ENCODE assay signal across 18 cellular contexts in the genomic region with DNA sequence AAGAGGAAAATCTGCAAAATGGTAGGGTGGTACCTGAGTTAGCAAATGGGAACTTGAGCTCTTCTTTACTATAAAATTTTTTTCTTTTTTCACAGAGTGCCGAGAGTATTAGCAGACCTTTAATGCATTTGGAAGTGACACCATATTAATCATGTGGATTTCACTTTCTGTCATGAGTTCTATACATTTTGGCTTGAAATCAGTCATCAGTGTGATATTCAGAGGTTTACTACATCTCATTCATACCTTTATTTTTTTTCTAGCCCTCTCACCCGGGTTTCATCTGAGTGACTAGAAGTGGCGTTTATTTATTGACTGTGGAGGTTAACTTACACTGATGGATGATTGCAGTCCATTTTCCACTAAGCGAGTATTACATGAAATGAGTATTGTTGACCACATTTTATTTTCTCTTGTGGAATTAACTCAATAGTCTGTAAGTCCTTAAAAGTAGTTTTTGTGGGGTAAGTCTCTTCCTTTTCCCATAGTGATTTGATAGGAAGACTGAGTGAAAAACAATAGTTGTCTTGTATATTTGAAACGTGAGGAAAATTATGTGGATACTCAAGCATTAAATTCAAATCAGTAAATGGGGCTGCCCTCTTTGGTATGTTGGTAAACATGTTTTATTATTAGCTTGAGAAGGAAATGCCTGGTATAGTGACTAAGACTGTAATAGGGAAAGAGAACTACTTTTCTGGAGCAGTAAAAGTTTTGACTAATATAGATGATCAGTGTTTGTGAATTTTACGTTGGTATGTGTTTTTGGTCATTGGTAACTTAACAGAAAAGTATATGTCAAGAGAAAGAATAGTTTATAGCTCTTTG. TPM values are rescaled to one million over a fixed set of nuclear protein-coding genes. Genes with fewer than 3 reads are reported as not detected.
DNase-seq lines count a peak whose midpoint lies in the region; ATAC-seq, FAIRE-seq and TF ChIP-seq lines count a peak whose summit lies in the region.
"Had no signal": no experiment of that assay in that cellular context is flagged by ENCODE, and none has a peak within 500 bp of the region (broad histone marks: within the 10 kb centered on the region; RNA-seq: fewer than 3 reads in every experiment).

No MANE protein-coding gene starts in this region.

- H3K36me3 Mint-ChIP-seq in neural progenitor cell: peaks cover 6% of the 10 kb centered on the region

- H3K9me3 Mint-ChIP-seq in neural progenitor cell: peaks cover 5% of the 10 kb centered on the region

- peaks cover 54% of the 10 kb centered on the region for H3K4me1 Mint-ChIP-seq in neural progenitor cell

- RAD21 ChIA-PET in GM12878 (lab: Charles Lee; ENCODE audit: unreplicated experiment): interaction anchor here (1.1 to 5.8 kb wide), 9 partner anchors 11 to 86 kb away, joined by 3 to 32 read pairs (median 6); no protein-coding TSS in a partner anchor

- no peak for FAIRE-seq in GM12878 (lab: Jason Lieb, UNC)
- FAIRE-seq: GM12891, H1 had no signal

- peak overlapping the region in 8 of 11 experiments; percentile 74 to 83 (median 80); a peak in 12 of 22 replicates for H3K9ac ChIP-seq in BLaER1 treated with 17β-estradiol and CSF1 and Interleukin-3, amounts not matched to agents 10 nM and 100 nM
- H3K9ac ChIP-seq in Loucy (ENCODE audit: low read depth, low read length, poor library complexity, severe bottlenecking) (peak overlapping the region; percentile 72), GM12878 (ENCODE audit: control insufficient read depth, insufficient read depth, low read length) (no peak overlapping the region), neural progenitor cell (no peak overlapping the region)

- POLR2A ChIA-PET in GM12878 (lab: Charles Lee): interaction anchor here (0.6 to 3.0 kb wide), 9 partner anchors 10 to 657 kb away, joined by 3 to 13 read pairs (median 3); no protein-coding TSS in a partner anchor

- TF ChIP-seq POLR2A in GM12878 (IDR thresholded peaks at IDR 0.05; ENCODE audit: low read depth, low read length): no peak

- no peak overlapping the region for H3K27ac Mint-ChIP-seq in neural progenitor cell

- H3K79me2 ChIP-seq in Loucy (ENCODE audit: insufficient read depth, low read length): peaks cover 97% of the 10 kb centered on the region
- peaks cover 97% of the 10 kb centered on the region for H3K79me2 ChIP-seq in GM12878 (ENCODE audit: control insufficient read depth, insufficient read depth, low read length)
- peaks cover 100% of the 10 kb centered on the region for H3K79me2 ChIP-seq in neural progenitor cell (ENCODE audit: low read depth)

- in situ Hi-C loops in GM12878 (cut with MboI): no loop called here

- TF ChIP-seq RAD21 in GM12878 (IDR thresholded peaks at IDR 0.05; ENCODE audit: insufficient read depth, low read depth, low read length): no peak

- H3K4me1 ChIP-seq in BLaER1 treated with 17β-estradiol and CSF1 and Interleukin-3, amounts not matched to agents 10 nM and 100 nM: peaks cover 96 to 99% (median 97%) of the 10 kb centered on the region in 10 experiments
- H3K4me1 ChIP-seq in Loucy (ENCODE audit: insufficient read depth, low read length, poor library complexity, severe bottlenecking) (peaks cover 85% of the 10 kb centered on the region), GM12878 (ENCODE audit: control insufficient read depth, insufficient read depth, low read length) (peaks cover 79% of the 10 kb centered on the region), neural progenitor cell (peaks cover 43% of the 10 kb centered on the region)

- intact Hi-C loops in GM12878 (cut with micrococcal nuclease; ENCODE audit: unreplicated experiment): loop anchor here (2.0 to 5.0 kb wide), 2 partner anchors 34 to 47 kb away; no protein-coding TSS in a partner anchor

- H3F3A ChIP-seq in Loucy (ENCODE audit: low read depth): peaks cover 26% of the 10 kb centered on the region
- H3F3A ChIP-seq in neural progenitor cell (ENCODE audit: low read depth): peaks cover 24% of the 10 kb centered on the region

- CTCF ChIA-PET in GM12878 (lab: Yijun Ruan, JAX): interaction anchor here (0.7 to 2.5 kb wide), 5 partner anchors 13 to 47 kb away, joined by 3 to 9 read pairs (median 3); no protein-coding TSS in a partner anchor

- WGBS in GM12878 (ENCODE audit: insufficient coverage, insufficient replicate concordance, low lambda C conversion rate, missing lambda C conversion rate): 9% methylated on average over 6 of the region's 6 CpGs

- no peaks in the 10 kb centered on the region for H3K9me3 ChIP-seq in BLaER1 treated with 17β-estradiol and CSF1 and Interleukin-3, amounts not matched to agents 10 nM and 100 nM (replicated peaks in 1 of 11)
- H3K9me3 ChIP-seq in Loucy (ENCODE audit: insufficient read depth, low read depth, low read length) (no peaks in the 10 kb centered on the region), GM12878 (replicated peaks; ENCODE audit: control insufficient read depth, insufficient read depth, low read length) (no peaks in the 10 kb centered on the region), neural progenitor cell (ENCODE audit: low read depth) (no peaks in the 10 kb centered on the region)
- H3K9me3 ChIP-seq: MG63, upper lobe of right lung had no signal

- H3K36me3 ChIP-seq in BLaER1 treated with 17β-estradiol and CSF1 and Interleukin-3, amounts not matched to agents 10 nM and 100 nM: peaks cover 0 to 15% (median 4%) of the 10 kb centered on the region in 11 experiments; a peak in 4 of 22 replicates
- H3K36me3 ChIP-seq in Loucy (ENCODE audit: insufficient read depth, low read length) (peaks cover 18% of the 10 kb centered on the region; the same call in 1 of the 2 replicates), GM12878 (ENCODE audit: control insufficient read depth in 2 of 2, insufficient read depth in 2 of 2, low read length in 1 of 2) (no peaks in the 10 kb centered on the region), neural progenitor cell (no peaks in the 10 kb centered on the region)
- H3K36me3 ChIP-seq: MG63, upper lobe of right lung had no signal

- no peak for DNase-seq in GM12878 (ENCODE audit: low read depth, low spot score)
- no peak for DNase-seq in neural progenitor cell (ENCODE audit: low spot score)
- DNase-seq in NCI-H1436 treated with DMSO at 0.1 percent for 48 hours (lab: John Stamatoyannopoulos, UW): no peak
- DNase-seq: cortex of kidney; DMS79; hypothalamus; MG63; NCI-H2081; stimulated activated CD8-positive, alpha-beta memory T cell treated with anti-CD3 and anti-CD28 coated beads, Interleukin-4, amount 100 ng/mL, for 48 hours; T1000; upper lobe of right lung had no signal

- H4K20me1 ChIP-seq in BLaER1 treated with 17β-estradiol and CSF1 and Interleukin-3, amounts not matched to agents 10 nM and 100 nM: peaks cover 0 to 99% (median 10%) of the 10 kb centered on the region in 11 experiments; a peak in 9 of 22 replicates
- H4K20me1 ChIP-seq in Loucy (ENCODE audit: insufficient read depth, low read length, poor library complexity, severe bottlenecking): peaks cover 73% of the 10 kb centered on the region
- no peaks in the 10 kb centered on the region for H4K20me1 ChIP-seq in GM12878 (ENCODE audit: control insufficient read depth, insufficient read depth)
- peaks cover 88% of the 10 kb centered on the region for H4K20me1 ChIP-seq in neural progenitor cell (ENCODE audit: low read depth)

- no peaks in the 10 kb centered on the region for H3K27me3 Mint-ChIP-seq in neural progenitor cell (ENCODE audit: insufficient read depth, low read depth)

- ATAC-seq in GM18511 (IDR thresholded peaks at IDR 0.05; ENCODE audit: unreplicated experiment) (peak; percentile 23), GM12878 (peak; percentile 54), HG03025 (IDR thresholded peaks at IDR 0.05; ENCODE audit: low FRiP score, unreplicated experiment) (no peak), GM18907 (IDR thresholded peaks at IDR 0.05; ENCODE audit: unreplicated experiment) (no peak)
- ATAC-seq: upper lobe of right lung had no signal

- no peak overlapping the region; a peak in 1 of 20 replicates for H3K4me3 ChIP-seq in BLaER1 treated with 17β-estradiol and CSF1 and Interleukin-3, amounts not matched to agents 10 nM and 100 nM
- H3K4me3 ChIP-seq in Loucy (ENCODE audit: low read length, poor library complexity, severe bottlenecking): peak overlapping the region; percentile 68
- H3K4me3 ChIP-seq in GM12878: peak overlapping the region; percentile 13; the same call in 1 of the 2 replicates
- no peak overlapping the region for H3K4me3 ChIP-seq in neural progenitor cell
- H3K4me3 ChIP-seq: MG63, upper lobe of right lung had no signal

- H2AFZ ChIP-seq in Loucy (ENCODE audit: low read length) (no peak overlapping the region), GM12878 (ENCODE audit: control insufficient read depth, low read depth, low read length) (no peak overlapping the region), neural progenitor cell (replicated peaks) (no peak overlapping the region)

- H3K9me2 ChIP-seq in Loucy (replicated peaks; ENCODE audit: low read depth, low read length): no peaks in the 10 kb centered on the region

- peak overlapping the region in 10 of 11 experiments; percentile 48 to 96 (median 94); a peak in 19 of 22 replicates for H3K27ac ChIP-seq in BLaER1 treated with 17β-estradiol and CSF1 and Interleukin-3, amounts not matched to agents 10 nM and 100 nM
- H3K27ac ChIP-seq in GM12878 (ENCODE audit: control insufficient read depth, insufficient read depth) (peak overlapping the region; percentile 80), neural progenitor cell (no peak overlapping the region)
- H3K27ac ChIP-seq: upper lobe of right lung had no signal

- no peak overlapping the region for H3K4me3 Mint-ChIP-seq in neural progenitor cell

- H3K4me2 ChIP-seq in BLaER1 treated with 17β-estradiol and CSF1 and Interleukin-3, amounts not matched to agents 10 nM and 100 nM: peak overlapping the region; percentile 72 to 94 (median 83)
- peak overlapping the region; percentile 77 for H3K4me2 ChIP-seq in Loucy (ENCODE audit: low read depth, low read length, poor library complexity, severe bottlenecking)
- peak overlapping the region; percentile 67 for H3K4me2 ChIP-seq in GM12878 (ENCODE audit: control insufficient read depth, insufficient read depth)
- H3K4me2 ChIP-seq in neural progenitor cell: no peak overlapping the region

- SMC1A ChIA-PET in GM12878 (lab: Charles Lee; ENCODE audit: uncharacterized antibody, unreplicated experiment): interaction anchor here (0.7 to 20.9 kb wide), 14 partner anchors 10 to 120 kb away, joined by 3 to 301 read pairs (median 4); no protein-coding TSS in a partner anchor

- BruUV-seq in GM12878 (replicated peaks; lab: Mats Ljungman, UMichigan): TSS peak; percentile 6

- no peak for TF ChIP-seq CTCF in Loucy (conservative IDR thresholded peaks at IDR 0.05; ENCODE audit: low read length)
- no peak for TF ChIP-seq CTCF in GM12878 (IDR thresholded peaks at IDR 0.05 in 2 of 3, conservative IDR thresholded peaks at IDR 0.05 in 1 of 3; ENCODE audit: control insufficient read depth in 2 of 3, extremely low read depth in 1 of 3, insufficient read depth in 1 of 3, low read depth in 3 of 3, low read length in 3 of 3)
- no peak for TF ChIP-seq CTCF in neural progenitor cell (IDR thresholded peaks at IDR 0.05)

- TF ChIP-seq EP300 in GM12878 (IDR thresholded peaks at IDR 0.05; ENCODE audit: borderline replicate concordance in 1 of 2, control insufficient read depth in 1 of 2, low read depth in 2 of 2, low read length in 2 of 2): peak; percentile 80 to 89

- no peaks in the 10 kb centered on the region for H3K27me3 ChIP-seq in BLaER1 treated with 17β-estradiol and CSF1 and Interleukin-3, amounts not matched to agents 10 nM and 100 nM
- no peaks in the 10 kb centered on the region for H3K27me3 ChIP-seq in Loucy (ENCODE audit: insufficient read depth, low read length, poor library complexity, severe bottlenecking)
- no peaks in the 10 kb centered on the region for H3K27me3 ChIP-seq in GM12878 (replicated peaks in 1 of 2; ENCODE audit: control insufficient read depth in 2 of 2, insufficient read depth in 2 of 2, low read length in 1 of 2)
- no peaks in the 10 kb centered on the region for H3K27me3 ChIP-seq in neural progenitor cell
- H3K27me3 ChIP-seq: MG63, upper lobe of right lung had no signal

RNA-seq across cellular contexts. Expression of a gene that starts 55.5 kb away (rescaled TPM):
- 86.6 and 96.7 TPM in 2 replicates for total RNA-seq in GM12878 (2013; cell fraction: nucleolus; rRNA removed)
- total RNA-seq in GM12878 (2014; rRNA removed): 11.2 and 11.8 TPM in 2 replicates
- 12.4 and 13.4 TPM in 2 replicates for total RNA-seq in GM12878 (2014; rRNA removed; fragmentation: Illumina TruSeq; extraction: Trizol)
- total RNA-seq in GM12878 (2021): 19.7 and 21.1 TPM in 2 replicates
- polyA plus RNA-seq in GM12878 (2011; ENCODE audit: low read depth): 5.4 TPM
- 17.9 and 21.6 TPM in 2 replicates for polyA plus RNA-seq in GM12878 (2011; rRNA removed)
- polyA plus RNA-seq in GM12878 (2011; cell fraction: cytosol; rRNA removed): 20.8 and 21.1 TPM in 2 replicates
- 42.4 and 49.0 TPM in 2 replicates for polyA plus RNA-seq in GM12878 (2011; cell fraction: nucleus; rRNA removed)
- polyA plus RNA-seq in GM12878 (2012): 11.3 and 12.0 TPM in 2 replicates
- 13.7 and 14.6 TPM in 2 replicates for polyA plus RNA-seq in GM12878 (2014; fragmentation: Illumina TruSeq; extraction: Trizol)
- polyA plus RNA-seq in GM12878 (2014; fragmentation: Nextera tagmentation; extraction: Ambion mirVana): 1 to 10 TPM; 4.2 to 5.2 TPM
- polyA plus RNA-seq in GM12878 (2014; rRNA removed): 12.2 and 12.7 TPM in 2 replicates
- 1 to 10 TPM; 5.9 to 7.4 TPM for polyA plus RNA-seq in GM12878 (2016; fragmentation: Nextera tagmentation; extraction: Ambion mirVana)
- 33.6 and 37.9 TPM in 2 replicates for polyA minus RNA-seq in GM12878 (2011; rRNA and poly(A)+ RNA removed)
- polyA minus RNA-seq in GM12878 (2011; cell fraction: cytosol; rRNA and poly(A)+ RNA removed): 12.0 and 16.0 TPM in 2 replicates
- 29.5 and 42.3 TPM in 2 replicates for polyA minus RNA-seq in GM12878 (2011; cell fraction: nucleus; rRNA and poly(A)+ RNA removed)
- total RNA-seq in neural progenitor cell (ENCODE audit: low replicate concordance): 38.9 and 45.8 TPM in 2 replicates

Comparison
In these comparisons a context has a peak if more than half of its experiments do, and no peak if none do; other contexts are left out.
1. H3K4me3 ChIP-seq: peak in Loucy (single experiment) and GM12878 (single experiment); none in BLaER1 treated with 17β-estradiol and CSF1 and Interleukin-3, amounts not matched to agents 10 nM and 100 nM (0 of 10) and neural progenitor cell (single experiment).
2. H3K9ac ChIP-seq: peak in BLaER1 treated with 17β-estradiol and CSF1 and Interleukin-3, amounts not matched to agents 10 nM and 100 nM (8 of 11) and Loucy (single experiment); none in GM12878 (single experiment) and neural progenitor cell (single experiment).
3. ATAC-seq: peak in GM18511 (single experiment) and GM12878 (single experiment); none in HG03025 (single experiment) and GM18907 (single experiment).